Comparison of ENCODE assay signal across 16 cellular contexts in genomic region chr11:69771466-69771865, GRCh38. TPM values are rescaled to one million over a fixed set of nuclear protein-coding genes. Genes with fewer than 3 reads are reported as not detected.
A peak's percentile ranks its signal among the peaks of the same experiment; 100 is the strongest.
DNase-seq lines count a peak whose midpoint lies in the region; ATAC-seq and TF ChIP-seq lines count a peak whose summit lies in the region.
"Had no signal": no experiment of that assay in that cellular context is flagged by ENCODE, and none has a peak within 500 bp of the region (broad histone marks: within the 10 kb centered on the region; RNA-seq: fewer than 3 reads in every experiment).

No MANE protein-coding gene starts in this region.

- H3F3A ChIP-seq in GM23338 (replicated peaks; ENCODE audit: low read depth) (no peaks in the 10 kb centered on the region; the same call in 1 of the 2 replicates), neural progenitor cell (ENCODE audit: low read depth) (peaks cover 29% of the 10 kb centered on the region)

- intact Hi-C loops in psoas muscle (cut with DNase I) = no loop called here

- TF ChIP-seq CTCF in GM23338 (conservative IDR thresholded peaks at IDR 0.05; ENCODE audit: low read depth in 2 of 2) (no peak), endodermal cell (conservative IDR thresholded peaks at IDR 0.05) (no peak), neural progenitor cell (IDR thresholded peaks at IDR 0.05) (no peak), psoas muscle (IDR thresholded peaks at IDR 0.05) (no peak)

- peaks cover 35% of the 10 kb centered on the region for H3K27me3 Mint-ChIP-seq in GM23338 (ENCODE audit: insufficient read depth, low read depth, poor library complexity)
- H3K27me3 Mint-ChIP-seq in endodermal cell (ENCODE audit: insufficient read depth) = peaks cover 15% of the 10 kb centered on the region
- H3K27me3 Mint-ChIP-seq in neural progenitor cell (ENCODE audit: insufficient read depth, low read depth) = peaks cover 44% of the 10 kb centered on the region

- H3K4me3 Mint-ChIP-seq in GM23338 = peak overlapping the region; percentile 57
- no peak overlapping the region for H3K4me3 Mint-ChIP-seq in endodermal cell
- H3K4me3 Mint-ChIP-seq in neural progenitor cell = no peak overlapping the region
- H3K4me3 Mint-ChIP-seq: CD8-positive, alpha-beta memory T cell had no signal

- no peak overlapping the region for H2AFZ ChIP-seq in GM23338
- H2AFZ ChIP-seq in neural progenitor cell (replicated peaks) = no peak overlapping the region

- peak; percentile 3; the same call in 1 of the 3 replicates for ATAC-seq in GM23338
- no peak for ATAC-seq in psoas muscle

- H3K36me3 ChIP-seq in GM23338 (ENCODE audit: insufficient read depth) (no peaks in the 10 kb centered on the region), HUES6 (ENCODE audit: control insufficient read depth, insufficient read depth, low read length) (no peaks in the 10 kb centered on the region), endodermal cell (ENCODE audit: control insufficient read depth, insufficient read depth, low read length) (no peaks in the 10 kb centered on the region), neural progenitor cell (no peaks in the 10 kb centered on the region), psoas muscle (ENCODE audit: insufficient read depth in 1 of 2, low read depth in 1 of 2) (no peaks in the 10 kb centered on the region)

- H3K79me2 ChIP-seq in GM23338 (replicated peaks; ENCODE audit: insufficient read depth) (no peaks in the 10 kb centered on the region; the same call in 1 of the 2 replicates), neural progenitor cell (ENCODE audit: low read depth) (no peaks in the 10 kb centered on the region)

- H3K36me3 Mint-ChIP-seq in GM23338 (ENCODE audit: low read depth) = no peaks in the 10 kb centered on the region
- no peaks in the 10 kb centered on the region for H3K36me3 Mint-ChIP-seq in endodermal cell (ENCODE audit: low read depth)
- no peaks in the 10 kb centered on the region for H3K36me3 Mint-ChIP-seq in neural progenitor cell
- H3K36me3 Mint-ChIP-seq: CD8-positive, alpha-beta memory T cell had no signal

- peak overlapping the region; percentile 60 for H3K4me2 ChIP-seq in GM23338
- H3K4me2 ChIP-seq in neural progenitor cell = peak overlapping the region; percentile 43

- H3K4me3 ChIP-seq in GM23338 (peak overlapping the region; percentile 29), HUES6 (ENCODE audit: low read depth, low read length) (0 out of 2 replicates have a peak overlapping the region, but pooled peaks have one; percentile 12), endodermal cell (ENCODE audit: low read length) (no peak overlapping the region), neural progenitor cell (no peak overlapping the region), psoas muscle (no peak overlapping the region)

- H3K27ac ChIP-seq in GM23338 (ENCODE audit: low read depth) = peak overlapping the region; percentile 43
- H3K27ac ChIP-seq in HUES6 (ENCODE audit: low read depth, low read length) = peak overlapping the region; percentile 30; the same call in 1 of the 2 replicates
- no peak overlapping the region for H3K27ac ChIP-seq in endodermal cell (ENCODE audit: low read depth, low read length)
- no peak overlapping the region for H3K27ac ChIP-seq in neural progenitor cell
- H3K27ac ChIP-seq in psoas muscle = no peak overlapping the region
- H3K27ac ChIP-seq: 22Rv1 had no signal

- H4K20me1 ChIP-seq in GM23338 (replicated peaks; ENCODE audit: insufficient read depth) (no peaks in the 10 kb centered on the region), neural progenitor cell (ENCODE audit: low read depth) (peaks cover 13% of the 10 kb centered on the region)

- peaks cover 4% of the 10 kb centered on the region; the same call in 2 of the 3 replicates for H3K9me3 Mint-ChIP-seq in GM23338
- peaks cover 3% of the 10 kb centered on the region for H3K9me3 Mint-ChIP-seq in endodermal cell
- H3K9me3 Mint-ChIP-seq in neural progenitor cell = no peaks in the 10 kb centered on the region
- H3K9me3 Mint-ChIP-seq: CD8-positive, alpha-beta memory T cell had no signal

- peak overlapping the region; percentile 1; the same call in 1 of the 2 replicates for H3K27ac Mint-ChIP-seq in GM23338
- H3K27ac Mint-ChIP-seq in endodermal cell = no peak overlapping the region
- H3K27ac Mint-ChIP-seq in neural progenitor cell = no peak overlapping the region

- 43% methylated on average over 6 of the region's 7 CpGs for WGBS in endodermal cell (ENCODE audit: insufficient coverage in 1 of 2, insufficient read length in 1 of 2), 2 experiments
- 31 to 42% (median 35%) methylated on average over 7 of the region's 7 CpGs for WGBS in psoas muscle, 3 donors

- no peaks in the 10 kb centered on the region for H3K9me2 ChIP-seq in GM23338 (ENCODE audit: insufficient read depth)

- H3K4me1 Mint-ChIP-seq in GM23338 = peaks cover 33% of the 10 kb centered on the region
- H3K4me1 Mint-ChIP-seq in endodermal cell = peaks cover 22% of the 10 kb centered on the region
- peaks cover 5% of the 10 kb centered on the region for H3K4me1 Mint-ChIP-seq in neural progenitor cell
- H3K4me1 Mint-ChIP-seq: CD8-positive, alpha-beta memory T cell had no signal

- H3K4me1 ChIP-seq in GM23338 (ENCODE audit: insufficient read depth) (peaks cover 42% of the 10 kb centered on the region), HUES6 (ENCODE audit: control insufficient read depth, insufficient read depth, low read length) (peaks cover 42% of the 10 kb centered on the region), endodermal cell (ENCODE audit: control insufficient read depth, insufficient read depth, low read length) (no peaks in the 10 kb centered on the region), neural progenitor cell (peaks cover 55% of the 10 kb centered on the region), psoas muscle (no peaks in the 10 kb centered on the region)
- H3K4me1 ChIP-seq: Caco-2 had no signal

- H3K27me3 ChIP-seq in GM23338 (ENCODE audit: insufficient read depth) (peaks cover 42% of the 10 kb centered on the region), HUES6 (ENCODE audit: control insufficient read depth, insufficient read depth, low read length) (peaks cover 47% of the 10 kb centered on the region), endodermal cell (ENCODE audit: control insufficient read depth, insufficient read depth, low read length, poor library complexity, severe bottlenecking) (peaks cover 55% of the 10 kb centered on the region), neural progenitor cell (peaks cover 57% of the 10 kb centered on the region), psoas muscle (ENCODE audit: insufficient read depth in 3 of 3, low read length in 2 of 3) (peaks cover 13 to 68% (median 30%) of the 10 kb centered on the region in 3 donors)

- peak overlapping the region; percentile 24 for H3K9ac ChIP-seq in HUES6 (ENCODE audit: low read length)
- no peak overlapping the region for H3K9ac ChIP-seq in endodermal cell (ENCODE audit: extremely low read depth, low read length, poor library complexity, severe bottlenecking)
- H3K9ac ChIP-seq in neural progenitor cell = no peak overlapping the region

- H3K9me3 ChIP-seq in HUES6 (ENCODE audit: control insufficient read depth, insufficient read depth, low read depth, low read length) = 0 out of 2 replicates have a peak, but pooled peaks cover 5% of the 10 kb centered on the region
- no peaks in the 10 kb centered on the region for H3K9me3 ChIP-seq in endodermal cell (ENCODE audit: control insufficient read depth, low read length)
- no peaks in the 10 kb centered on the region for H3K9me3 ChIP-seq in neural progenitor cell (ENCODE audit: low read depth)
- H3K9me3 ChIP-seq in psoas muscle = no peaks in the 10 kb centered on the region

- DNase-seq in GM23338 (ENCODE audit: low spot score) (peak; percentile 64), endodermal cell (peak; percentile 22), neural progenitor cell (ENCODE audit: low spot score) (peak; percentile 55), psoas muscle (no peak), dermis blood vessel endothelial cell (no peak), NCI-H2081 treated with DMSO at 0.1 percent for 48 hours (lab: John Stamatoyannopoulos, UW) (no peak), Kasumi-1 (lab: John Stamatoyannopoulos, UW) (no peak)
- DNase-seq: Caco-2; CD8-positive, alpha-beta memory T cell; DND-41; GDM1 had no signal

TF ChIP-seq in GM23338, 12 proteins besides CTCF, POLR2A, EP300 and RAD21:
- no peak for TF ChIP-seq ETS1 (IDR thresholded peaks at IDR 0.05)
- no peak for TF ChIP-seq POLR2AphosphoS5 (IDR thresholded peaks at IDR 0.05; ENCODE audit: low read depth)
- peak; percentile 38; the same call in 1 of the 2 replicates for TF ChIP-seq NANOG (IDR thresholded peaks at IDR 0.05; ENCODE audit: borderline replicate concordance)

RNA-seq across cellular contexts. Expression of gene FGF4, which starts 3.7 kb away (rescaled TPM):
- total RNA-seq in GM23338 (2014; rRNA removed; shearing (Covaris generic)) = 9.2 and 13.1 TPM in 2 replicates
- 4.1 and 4.8 TPM in 2 replicates for polyA plus RNA-seq in GM23338 (2016; fragmentation: Nextera tagmentation; extraction: Ambion mirVana)
- 1 to 10 TPM in 1 of 2 donors, under 1 TPM in 1; 0.27 to 3.5 TPM for total RNA-seq in endodermal cell
- 0.46 TPM for polyA plus RNA-seq in endodermal cell (2013, experiment 1 of 2)
- polyA plus RNA-seq in endodermal cell (2013, experiment 2 of 2) = 0.08 TPM
- 0.22 TPM in 1 of 2 replicates, not detected in the other for total RNA-seq in neural progenitor cell (ENCODE audit: low replicate concordance)
- total RNA-seq in psoas muscle = not detected
- polyA plus RNA-seq in psoas muscle = not detected
- total RNA-seq in dermis blood vessel endothelial cell = not detected in 2 replicates
- total RNA-seq: A673; Caco-2; CD8-positive, alpha-beta memory T cell had no signal
- polyA plus RNA-seq: BJ; CD8-positive, alpha-beta memory T cell had no signal

RNA-seq across cellular contexts. Expression of gene FGF3, which starts 47.8 kb away (rescaled TPM):
- 1.2 TPM in 1 of 2 replicates, not detected in the other for total RNA-seq in GM23338 (2014; rRNA removed; shearing (Covaris generic))
- polyA plus RNA-seq in GM23338 (2016; fragmentation: Nextera tagmentation; extraction: Ambion mirVana) (not detected in 2 replicates), psoas muscle (not detected)
- total RNA-seq in endodermal cell (not detected), neural progenitor cell (ENCODE audit: low replicate concordance) (not detected in 2 replicates), psoas muscle (not detected), dermis blood vessel endothelial cell (not detected in 2 replicates)
- polyA plus RNA-seq in endodermal cell (2013, experiment 1 of 2) = 0.39 TPM
- polyA plus RNA-seq in endodermal cell (2013, experiment 2 of 2) = 0.41 TPM
- total RNA-seq: A673; Caco-2; CD8-positive, alpha-beta memory T cell; H4 had no signal
- polyA plus RNA-seq: BJ; CD8-positive, alpha-beta memory T cell had no signal

Comparison
In these comparisons a context has a peak if more than half of its experiments do, and no peak if none do; other contexts are left out.
1. DNase-seq: peak in GM23338 (single experiment), endodermal cell (single experiment) and neural progenitor cell (single experiment); none in psoas muscle (0 of 2), dermis blood vessel endothelial cell (single experiment), NCI-H2081 treated with DMSO at 0.1 percent for 48 hours (single experiment) and Kasumi-1 (0 of 2).
2. H3K27ac ChIP-seq: peak in GM23338 (single experiment) and HUES6 (single experiment); none in endodermal cell (single experiment), neural progenitor cell (single experiment) and psoas muscle (single experiment).
3. H3K4me3 ChIP-seq: peak in GM23338 (single experiment) and HUES6 (single experiment); none in endodermal cell (single experiment), neural progenitor cell (single experiment) and psoas muscle (single experiment).